ENCODE assay signal across 5 cellular contexts in the genomic region with DNA sequence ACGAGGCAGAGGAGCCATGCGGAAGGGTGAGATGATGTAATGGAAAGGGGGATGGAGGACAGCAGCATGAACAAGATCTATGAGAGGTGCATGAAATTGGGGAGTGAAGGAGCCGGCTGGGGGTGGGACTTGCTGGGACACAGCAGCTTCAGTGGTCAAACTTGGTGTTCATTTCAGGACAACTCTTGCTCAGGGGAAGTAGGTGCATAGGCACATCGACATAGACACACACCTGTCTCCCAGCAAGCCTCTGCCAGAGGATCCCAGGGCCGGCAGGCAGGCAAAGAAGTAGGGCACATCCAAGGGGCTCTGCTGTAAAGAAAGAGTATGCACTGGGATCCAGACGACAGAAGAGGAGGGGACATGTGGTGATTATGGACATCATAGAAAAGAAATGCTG.
"Had no signal": no experiment of that assay in that cellular context is flagged by ENCODE, and none has a peak within 500 bp of the region (broad histone marks: within the 10 kb centered on the region; RNA-seq: fewer than 3 reads in every experiment).

No MANE protein-coding gene starts in this region.

- H2AFZ ChIP-seq: GM23338 had no signal

- H3K9me3 Mint-ChIP-seq: HFFc6 had no signal

- H3K4me2 ChIP-seq: GM23338 had no signal

- DNase-seq: H9, HCEC 1CT, HFFc6, IMR-90 had no signal

- ATAC-seq: GM23338 had no signal

- H3K4me3 ChIP-seq: GM23338 had no signal

- H3K4me3 Mint-ChIP-seq: GM23338, H9, HFFc6 had no signal

- H3K27ac Mint-ChIP-seq: GM23338, H9, HFFc6 had no signal
